In the genomic region with DNA sequence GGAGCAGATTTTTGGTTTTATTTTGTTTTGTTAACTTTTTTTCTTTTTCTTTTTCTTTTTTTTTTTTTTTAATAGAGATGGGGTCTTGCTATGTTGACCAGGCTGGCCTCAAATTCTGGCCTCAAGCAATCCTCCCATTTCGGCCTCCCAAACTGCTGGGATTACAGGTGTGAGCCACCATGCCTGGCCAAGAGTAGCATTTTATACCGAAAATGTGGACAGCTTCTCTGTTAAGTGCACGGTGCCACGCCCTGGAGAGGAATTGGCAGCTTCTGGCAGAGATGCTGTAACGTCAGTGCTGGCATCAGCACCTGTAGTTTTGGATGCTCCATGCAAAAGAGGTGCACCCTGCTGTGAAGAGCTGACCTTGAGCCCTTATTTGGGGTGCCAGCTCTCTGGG, we compare ENCODE assay signal across 1 cellular context.
TF ChIP-seq lines count a peak whose summit lies in the region.

No MANE protein-coding gene starts in this region.

TF ChIP-seq in HEK293, 187 proteins besides CTCF, POLR2A, EP300 and RAD21 (continued from another document):
- TF ChIP-seq, protein P1, sequence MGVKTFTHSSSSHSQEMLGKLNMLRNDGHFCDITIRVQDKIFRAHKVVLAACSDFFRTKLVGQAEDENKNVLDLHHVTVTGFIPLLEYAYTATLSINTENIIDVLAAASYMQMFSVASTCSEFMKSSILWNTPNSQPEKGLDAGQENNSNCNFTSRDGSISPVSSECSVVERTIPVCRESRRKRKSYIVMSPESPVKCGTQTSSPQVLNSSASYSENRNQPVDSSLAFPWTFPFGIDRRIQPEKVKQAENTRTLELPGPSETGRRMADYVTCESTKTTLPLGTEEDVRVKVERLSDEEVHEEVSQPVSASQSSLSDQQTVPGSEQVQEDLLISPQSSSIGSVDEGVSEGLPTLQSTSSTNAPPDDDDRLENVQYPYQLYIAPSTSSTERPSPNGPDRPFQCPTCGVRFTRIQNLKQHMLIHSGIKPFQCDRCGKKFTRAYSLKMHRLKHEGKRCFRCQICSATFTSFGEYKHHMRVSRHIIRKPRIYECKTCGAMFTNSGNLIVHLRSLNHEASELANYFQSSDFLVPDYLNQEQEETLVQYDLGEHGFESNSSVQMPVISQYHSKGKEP (tag by site-specific recombination; IDR thresholded peaks at IDR 0.05) = no peak
- TF ChIP-seq ZNF121 (tag by site-specific recombination; IDR thresholded peaks at IDR 0.05) = 0 out of 2 replicates have a peak, but pooled peaks have one; percentile 22
